In the genomic region with DNA sequence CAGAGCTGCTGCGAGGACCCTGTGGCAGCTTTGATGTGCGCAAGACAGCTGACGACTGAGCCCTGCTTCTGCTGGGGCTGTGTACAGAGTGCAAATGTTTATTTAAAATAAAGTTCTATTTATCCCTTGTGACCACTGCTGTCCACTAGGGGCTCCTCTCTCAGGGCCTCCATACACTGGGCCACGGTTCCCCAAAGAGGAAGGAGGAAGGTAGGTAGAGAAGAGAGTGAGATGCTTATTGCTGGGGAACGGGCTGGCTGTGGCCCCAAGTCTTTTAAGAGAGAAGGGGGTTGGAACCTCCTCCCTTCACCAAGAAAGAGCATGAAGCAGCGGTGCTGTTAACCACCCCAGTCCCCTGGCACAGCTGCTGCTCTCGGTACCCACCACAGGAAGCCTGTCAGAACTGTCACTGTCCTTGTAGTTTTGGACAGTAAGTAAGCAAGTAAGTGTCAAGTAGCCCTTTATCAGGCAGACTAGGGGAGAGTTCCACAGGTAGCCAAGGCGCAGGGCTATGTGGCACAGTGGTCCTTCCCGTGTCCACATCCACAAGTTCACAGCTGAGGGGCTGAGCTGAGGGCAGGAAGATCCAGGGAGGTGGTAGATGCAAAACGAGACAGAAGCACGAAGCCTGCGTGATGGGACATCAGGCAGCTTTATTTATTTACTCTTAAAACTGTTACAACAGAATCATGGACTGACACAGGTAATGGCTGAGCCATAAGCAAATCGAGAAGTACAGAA, we compare ENCODE assay signal across 8 cellular contexts. TPM values are rescaled to one million over a fixed set of nuclear protein-coding genes. Genes with fewer than 3 reads are reported as not detected.
DNase-seq lines count a peak whose midpoint lies in the region; ATAC-seq, FAIRE-seq and TF ChIP-seq lines count a peak whose summit lies in the region.

No MANE protein-coding gene starts in this region.

- H3K36me3 Mint-ChIP-seq in WTC11, result peaks cover 45% of the 10 kb centered on the region

- H3K4me3 ChIP-seq in AG04449 (ENCODE audit: low read depth, low read length), result no peak overlapping the region
- no peak overlapping the region for H3K4me3 ChIP-seq in keratinocyte (ENCODE audit: control insufficient read depth in 2 of 3, extremely low read depth in 1 of 3, insufficient read depth in 2 of 3, low read depth in 1 of 3, low read length in 3 of 3)

- no peak overlapping the region for H2AFZ ChIP-seq in keratinocyte (ENCODE audit: control insufficient read depth, low read length)

- H3K27ac Mint-ChIP-seq in WTC11, result peak overlapping the region; percentile 64

- no peaks in the 10 kb centered on the region for H3K27me3 ChIP-seq in keratinocyte (ENCODE audit: control insufficient read depth, extremely low read depth, insufficient read depth, low read length)

- H3K4me3 Mint-ChIP-seq in WTC11, result no peak overlapping the region

- H3K27me3 Mint-ChIP-seq in WTC11 (ENCODE audit: low read depth), result no peaks in the 10 kb centered on the region

- DNase-seq in AG04449 (ENCODE audit: low read depth, low spot score) (no peak), WTC11 (ENCODE audit: low spot score) (no peak), keratinocyte (ENCODE audit: low read depth, low spot score) (no peak), posterior vena cava (ENCODE audit: low spot score) (no peak), retina (no peak)
- no peak for DNase-seq in effector CD8-positive, alpha-beta T cell (lab: John Stamatoyannopoulos, UW)

- no peaks in the 10 kb centered on the region for H3K79me2 ChIP-seq in keratinocyte (ENCODE audit: control insufficient read depth, insufficient read depth, low read length)

- no peaks in the 10 kb centered on the region for H3K9me3 ChIP-seq in keratinocyte (ENCODE audit: control insufficient read depth, low read depth, low read length)

- dilution Hi-C loops in keratinocyte (cut with MboI; ENCODE audit: extremely low pct_ligation_motif_present, low sequenced_read_pairs), result no loop called here

- H3K27ac ChIP-seq in keratinocyte (ENCODE audit: control insufficient read depth, insufficient read depth, low read length), result no peak overlapping the region

- peaks cover 62 to 63% of the 10 kb centered on the region in 2 experiments for H3K36me3 ChIP-seq in keratinocyte (ENCODE audit: control insufficient read depth in 2 of 2, extremely low read depth in 1 of 2, insufficient read depth in 2 of 2, low read length in 2 of 2)

- no peak overlapping the region for H3K9ac ChIP-seq in keratinocyte (ENCODE audit: control insufficient read depth, extremely low read depth, insufficient read depth, low read length)

- CTCF ChIA-PET in AG04449 (lab: Yijun Ruan, JAX), result interaction anchor here (0.7 to 6.5 kb wide), 12 partner anchors 9 to 307 kb away, joined by 3 to 27 read pairs (median 4); no protein-coding TSS in a partner anchor
- CTCF ChIA-PET in WTC11 (lab: Charles Lee), result interaction anchor here (1.1 to 5.5 kb wide), 8 partner anchors 9 to 308 kb away, joined by 3 to 45 read pairs (median 9); no protein-coding TSS in a partner anchor

- H3K9me1 ChIP-seq in keratinocyte (ENCODE audit: control insufficient read depth, extremely low read depth, insufficient read depth, low read length), result no peaks in the 10 kb centered on the region

- intact Hi-C loops in posterior vena cava (cut with DNase I), result no loop called here

- TF ChIP-seq CTCF in AG04449 (IDR thresholded peaks at IDR 0.05; ENCODE audit: insufficient read depth, low read length, missing control alignments) (peak; percentile 39), GM12874 (IDR thresholded peaks at IDR 0.05; ENCODE audit: insufficient read depth, low read depth, low read length) (peak; percentile 32), WTC11 (IDR thresholded peaks at IDR 0.05) (peak; percentile 29; the same call in 1 of the 2 replicates), keratinocyte (optimal IDR thresholded peaks at IDR 0.05 in 1 of 3, IDR thresholded peaks at IDR 0.05 in 1 of 3, conservative IDR thresholded peaks at IDR 0.05 in 1 of 3; ENCODE audit: extremely low read depth in 1 of 3, insufficient read depth in 2 of 3, low read length in 3 of 3) (peak in 2 of 3 experiments; percentile 38 to 54)

- POLR2A ChIA-PET in AG04449 (lab: Yijun Ruan, JAX), result interaction anchor here (0.6 to 1.2 kb wide), 2 partner anchors 13 to 26 kb away, joined by 3 to 4 read pairs; no protein-coding TSS in a partner anchor
- POLR2A ChIA-PET in WTC11 (lab: Charles Lee), result no interaction called here

- ATAC-seq in WTC11 (peak; percentile 25), GM18868 (IDR thresholded peaks at IDR 0.05; ENCODE audit: unreplicated experiment) (no peak)

- H3K9me3 Mint-ChIP-seq in WTC11, result no peaks in the 10 kb centered on the region

- FAIRE-seq in keratinocyte (lab: Jason Lieb, UNC), result no peak

- no peak overlapping the region for H3K4me2 ChIP-seq in keratinocyte (ENCODE audit: control insufficient read depth, extremely low read depth, insufficient read depth, low read depth, low read length)

- H3K4me1 ChIP-seq in keratinocyte (ENCODE audit: control insufficient read depth, extremely low read depth, insufficient read depth, low read length), result no peaks in the 10 kb centered on the region

- peaks cover 20% of the 10 kb centered on the region for H4K20me1 ChIP-seq in keratinocyte (ENCODE audit: control insufficient read depth, extremely low read depth, insufficient read depth, low read length)

- no peaks in the 10 kb centered on the region for H3K4me1 Mint-ChIP-seq in WTC11

TF ChIP-seq in WTC11, 78 proteins besides CTCF, POLR2A, EP300 and RAD21 (continues in another document):
- TF ChIP-seq HMGA2 (CRISPR knock-in tag; IDR thresholded peaks at IDR 0.05) (no peak), SMAD4 (CRISPR knock-in tag; IDR thresholded peaks at IDR 0.05) (no peak), ZNF416 (CRISPR knock-in tag; IDR thresholded peaks at IDR 0.05) (0 out of 2 replicates have a peak, but pooled peaks have one; percentile 27), ZNF121 (CRISPR knock-in tag; IDR thresholded peaks at IDR 0.05) (no peak)
- TF ChIP-seq, protein P1, sequence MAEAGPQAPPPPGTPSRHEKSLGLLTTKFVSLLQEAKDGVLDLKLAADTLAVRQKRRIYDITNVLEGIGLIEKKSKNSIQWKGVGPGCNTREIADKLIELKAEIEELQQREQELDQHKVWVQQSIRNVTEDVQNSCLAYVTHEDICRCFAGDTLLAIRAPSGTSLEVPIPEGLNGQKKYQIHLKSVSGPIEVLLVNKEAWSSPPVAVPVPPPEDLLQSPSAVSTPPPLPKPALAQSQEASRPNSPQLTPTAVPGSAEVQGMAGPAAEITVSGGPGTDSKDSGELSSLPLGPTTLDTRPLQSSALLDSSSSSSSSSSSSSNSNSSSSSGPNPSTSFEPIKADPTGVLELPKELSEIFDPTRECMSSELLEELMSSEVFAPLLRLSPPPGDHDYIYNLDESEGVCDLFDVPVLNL (CRISPR knock-in tag; IDR thresholded peaks at IDR 0.05; ENCODE audit: borderline replicate concordance, low read depth), result no peak
- TF ChIP-seq, protein P2, sequence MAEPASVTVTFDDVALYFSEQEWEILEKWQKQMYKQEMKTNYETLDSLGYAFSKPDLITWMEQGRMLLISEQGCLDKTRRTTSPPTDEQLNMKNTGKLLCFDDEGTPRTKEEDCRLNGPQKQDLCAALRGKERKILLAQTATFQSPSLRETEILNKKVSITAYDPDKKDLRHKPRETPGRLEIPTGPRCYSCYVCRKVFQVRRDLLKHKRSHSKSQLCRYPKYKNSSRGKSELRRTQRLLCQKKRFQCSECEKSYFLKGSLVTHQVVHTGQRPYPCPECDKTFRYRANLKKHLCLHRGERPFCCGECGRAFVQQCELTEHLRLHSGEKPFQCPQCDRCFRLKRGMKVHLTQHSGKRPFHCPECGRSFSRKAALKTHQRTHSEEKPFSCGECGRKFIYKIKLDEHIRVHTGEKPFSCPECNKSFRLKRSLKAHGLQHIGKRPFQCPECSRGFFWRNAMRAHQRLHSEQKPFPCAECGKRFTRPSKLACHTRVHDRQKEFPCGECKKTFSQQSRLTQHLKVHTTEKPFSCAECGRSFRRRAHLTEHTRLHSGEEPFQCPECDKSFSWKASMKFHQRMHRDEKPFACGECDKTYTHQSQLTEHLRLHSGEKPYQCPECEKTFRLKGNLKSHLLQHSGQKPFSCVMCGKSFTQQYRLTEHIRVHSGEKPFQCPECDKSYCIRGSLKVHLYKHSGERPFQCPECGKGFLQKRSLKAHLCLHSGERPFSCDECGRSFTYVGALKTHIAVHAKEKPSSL (CRISPR knock-in tag; conservative IDR thresholded peaks at IDR 0.05), result no peak
- TF ChIP-seq, protein P3, sequence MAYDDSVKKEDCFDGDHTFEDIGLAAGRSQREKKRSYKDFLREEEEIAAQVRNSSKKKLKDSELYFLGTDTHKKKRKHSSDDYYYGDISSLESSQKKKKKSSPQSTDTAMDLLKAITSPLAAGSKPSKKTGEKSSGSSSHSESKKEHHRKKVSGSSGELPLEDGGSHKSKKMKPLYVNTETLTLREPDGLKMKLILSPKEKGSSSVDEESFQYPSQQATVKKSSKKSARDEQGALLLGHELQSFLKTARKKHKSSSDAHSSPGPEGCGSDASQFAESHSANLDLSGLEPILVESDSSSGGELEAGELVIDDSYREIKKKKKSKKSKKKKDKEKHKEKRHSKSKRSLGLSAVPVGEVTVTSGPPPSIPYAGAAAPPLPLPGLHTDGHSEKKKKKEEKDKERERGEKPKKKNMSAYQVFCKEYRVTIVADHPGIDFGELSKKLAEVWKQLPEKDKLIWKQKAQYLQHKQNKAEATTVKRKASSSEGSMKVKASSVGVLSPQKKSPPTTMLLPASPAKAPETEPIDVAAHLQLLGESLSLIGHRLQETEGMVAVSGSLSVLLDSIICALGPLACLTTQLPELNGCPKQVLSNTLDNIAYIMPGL (CRISPR knock-in tag; IDR thresholded peaks at IDR 0.05), result 0 out of 2 replicates have a peak, but pooled peaks have one; percentile 20
- TF ChIP-seq, protein P4, sequence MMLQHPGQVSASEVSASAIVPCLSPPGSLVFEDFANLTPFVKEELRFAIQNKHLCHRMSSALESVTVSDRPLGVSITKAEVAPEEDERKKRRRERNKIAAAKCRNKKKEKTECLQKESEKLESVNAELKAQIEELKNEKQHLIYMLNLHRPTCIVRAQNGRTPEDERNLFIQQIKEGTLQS (CRISPR knock-in tag; conservative IDR thresholded peaks at IDR 0.05), result no peak

RNA-seq across cellular contexts. Expression of a gene that starts 47.3 kb away (rescaled TPM):
- total RNA-seq in WTC11 (2021) (97.3 to 99.2 TPM (median 98.1 TPM) in 3 replicates), posterior vena cava (10 to 100 TPM; 41.0 to 41.4 TPM)
- 28.3 to 44.0 TPM (median 29.5 TPM) in 3 replicates for polyA plus RNA-seq in keratinocyte
- 29.0 TPM for polyA plus RNA-seq in keratinocyte (2011; ENCODE audit: low read depth)
- polyA plus RNA-seq in keratinocyte (2011; cell fraction: cytosol; rRNA removed), result 18.9 and 28.5 TPM in 2 replicates
- 73.9 and 84.8 TPM in 2 replicates for polyA plus RNA-seq in keratinocyte (2011; cell fraction: nucleus; rRNA removed)
- polyA plus RNA-seq in keratinocyte (2012; ENCODE audit: low replicate concordance), result 30.4 and 39.6 TPM in 2 replicates
- polyA minus RNA-seq in keratinocyte, result 52.5 to 85.6 TPM (median 56.3 TPM) in 3 replicates
- 49.1 TPM for polyA minus RNA-seq in keratinocyte (2011; cell fraction: cytosol; rRNA and poly(A)+ RNA removed)
- polyA minus RNA-seq in keratinocyte (2011; cell fraction: nucleus; rRNA and poly(A)+ RNA removed), result 60.2 and 66.4 TPM in 2 replicates
